12 cellular contexts compared by ENCODE assay signal in genomic region chr2:190563109-190563508, GRCh38. TPM values are rescaled to one million over a fixed set of nuclear protein-coding genes. Genes with fewer than 3 reads are reported as not detected.
A peak's percentile ranks its signal among the peaks of the same experiment; 100 is the strongest.
DNase-seq lines count a peak whose midpoint lies in the region; ATAC-seq, FAIRE-seq and TF ChIP-seq lines count a peak whose summit lies in the region.
"Had no signal": no experiment of that assay in that cellular context is flagged by ENCODE, and none has a peak within 500 bp of the region (broad histone marks: within the 10 kb centered on the region; RNA-seq: fewer than 3 reads in every experiment).

No MANE protein-coding gene starts in this region.

- no peaks in the 10 kb centered on the region for H3F3A ChIP-seq in GM23338 (replicated peaks; ENCODE audit: low read depth)

- H3K36me3 ChIP-seq in GM23338 (ENCODE audit: insufficient read depth), result 0 out of 2 replicates have a peak, but pooled peaks cover 5% of the 10 kb centered on the region
- no peaks in the 10 kb centered on the region for H3K36me3 ChIP-seq in H1 (ENCODE audit: control insufficient read depth in 2 of 4, insufficient read depth in 4 of 4, low read length in 3 of 4)

- FAIRE-seq in H1 (lab: Jason Lieb, UNC), result no peak
- FAIRE-seq in frontal cortex (lab: Jason Lieb, UNC), result no peak

- H3K27ac ChIP-seq in GM23338 (ENCODE audit: low read depth) (no peak overlapping the region), H1 (ENCODE audit: low read depth, low read length) (no peak overlapping the region)

- no peak overlapping the region for H2BK15ac ChIP-seq in H1 (ENCODE audit: low read length)

- no peaks in the 10 kb centered on the region for H3K27me3 Mint-ChIP-seq in GM23338 (ENCODE audit: insufficient read depth, low read depth, poor library complexity)
- no peaks in the 10 kb centered on the region for H3K27me3 Mint-ChIP-seq in T-helper 2 cell treated with Interferon-gamma antibody and Interleukin-4, amounts not matched to agents 5 μg/mL and 100 μg/mL, for 36 hours (ENCODE audit: low read depth)

- H3K9me2 ChIP-seq in GM23338 (ENCODE audit: insufficient read depth), result no peaks in the 10 kb centered on the region

- H3K4me1 ChIP-seq in GM23338 (ENCODE audit: insufficient read depth) (no peaks in the 10 kb centered on the region), H1 (replicated peaks in 1 of 4; ENCODE audit: control insufficient read depth in 3 of 4, insufficient read depth in 4 of 4, low read length in 3 of 4) (peaks cover 0 to 6% (median 4%) of the 10 kb centered on the region in 4 experiments; a peak in 4 of 7 replicates)

- H3K23ac ChIP-seq in H1 (ENCODE audit: insufficient read length), result no peak overlapping the region

- H3K79me1 ChIP-seq in H1 (ENCODE audit: low read depth, low read length), result no peaks in the 10 kb centered on the region

- H3K4me3 Mint-ChIP-seq in GM23338, result no peak overlapping the region
- H3K4me3 Mint-ChIP-seq in T-helper 2 cell treated with Interferon-gamma antibody and Interleukin-4, amounts not matched to agents 5 μg/mL and 100 μg/mL, for 36 hours, result no peak overlapping the region

- H3K4me2 ChIP-seq in GM23338, result no peak overlapping the region
- no peak overlapping the region for H3K4me2 ChIP-seq in H1 (ENCODE audit: insufficient read depth in 1 of 2, low read depth in 2 of 2, low read length in 2 of 2)

- CTCF ChIA-PET in H1 (lab: Charles Lee; ENCODE audit: partially characterized antibody), result interaction anchor here (1.1 to 1.4 kb wide), 3 partner anchors 11 to 118 kb away, joined by 3 to 4 read pairs (median 4); no protein-coding TSS in a partner anchor

- no peaks in the 10 kb centered on the region; a peak in 1 of 4 replicates for H3K9me3 ChIP-seq in H1 (ENCODE audit: insufficient read depth in 2 of 2, low read depth in 1 of 2, low read length in 1 of 2)

- WGBS in H1 (ENCODE audit: extremely low coverage in 1 of 2, insufficient coverage in 1 of 2, insufficient read length in 1 of 2, insufficient replicate concordance in 2 of 2, low coverage in 1 of 2, low lambda C conversion rate in 2 of 2, missing lambda C conversion rate in 1 of 2), 2 experiments, result 77% methylated on average over 8 of the region's 8 CpGs; no CpG with 5 or more reads in 1 of the 2 experiments

- H3K4me3 ChIP-seq in GM23338, result no peak overlapping the region
- no peak overlapping the region for H3K4me3 ChIP-seq in H1 (ENCODE audit: extremely low read depth in 1 of 4, insufficient read depth in 2 of 4, low read depth in 3 of 4, low read length in 4 of 4)
- H3K4me3 ChIP-seq: dorsolateral prefrontal cortex had no signal

- no peak overlapping the region for H2AK5ac ChIP-seq in H1 (ENCODE audit: low read depth, low read length)

- no peak overlapping the region for H3K4ac ChIP-seq in H1 (replicated peaks; ENCODE audit: insufficient read length, low read depth, low read length)

- POLR2A ChIA-PET in H1 (lab: Charles Lee; ENCODE audit: partially characterized antibody), result interaction anchor here (1.0 to 1.3 kb wide), 2 partner anchors 11 to 13 kb away, joined by 3 read pairs; no protein-coding TSS in a partner anchor

- peaks cover 19% of the 10 kb centered on the region for H3K4me1 Mint-ChIP-seq in GM23338
- peaks cover 8% of the 10 kb centered on the region for H3K4me1 Mint-ChIP-seq in T-helper 2 cell treated with Interferon-gamma antibody and Interleukin-4, amounts not matched to agents 5 μg/mL and 100 μg/mL, for 36 hours (ENCODE audit: low read depth)

- DNase-seq in GM23338 (ENCODE audit: low spot score), result no peak
- peak; percentile 58 for DNase-seq in T-helper 2 cell treated with Interferon-gamma antibody and Interleukin-4, amounts not matched to agents 5 μg/mL and 100 μg/mL, for 36 hours (ENCODE audit: low spot score)
- no peak for DNase-seq in H1 (ENCODE audit: low read depth in 1 of 2, low spot score in 2 of 2)
- peak; percentile 22 for DNase-seq in stimulated activated CD8-positive, alpha-beta memory T cell treated with anti-CD3 and anti-CD28 coated beads, Interleukin-12 subunit alpha, Interleukin-12 subunit beta, amount 100 ng/mL, for 1 hour (ENCODE audit: low read depth)
- DNase-seq in posterior vena cava (ENCODE audit: low spot score), result no peak
- DNase-seq in NCI-H526 treated with DMSO at 0.1 percent for 48 hours (lab: John Stamatoyannopoulos, UW), result no peak
- DNase-seq in NOMO-1 treated with DMSO at 0.1 percent for 48 hours (lab: John Stamatoyannopoulos, UW; ENCODE audit: unreplicated experiment), result no peak
- DNase-seq in frontal cortex (ENCODE audit: low spot score in 2 of 2), result no peak
- DNase-seq: activated CD4-positive, CD25-positive, alpha-beta regulatory T cell treated with anti-CD3 and anti-CD28 coated beads, Interleukin-2, amount 50 U/mL, for 72 hours; NCI-H1930 had no signal

- no peaks in the 10 kb centered on the region for H3K79me2 ChIP-seq in GM23338 (replicated peaks; ENCODE audit: insufficient read depth)
- H3K79me2 ChIP-seq in H1 (ENCODE audit: control insufficient read depth in 1 of 2, insufficient read depth in 2 of 2, low read length in 2 of 2), result no peaks in the 10 kb centered on the region

- H3K9ac ChIP-seq in H1 (replicated peaks in 1 of 4; ENCODE audit: extremely low read depth in 1 of 4, low read depth in 3 of 4, low read length in 3 of 4), result no peak overlapping the region

- 0 out of 2 replicates have a peak, but pooled peaks cover 3% of the 10 kb centered on the region for H4K20me1 ChIP-seq in GM23338 (replicated peaks; ENCODE audit: insufficient read depth)
- no peaks in the 10 kb centered on the region for H4K20me1 ChIP-seq in H1 (replicated peaks in 1 of 2; ENCODE audit: control insufficient read depth in 1 of 2, insufficient read depth in 2 of 2, low read length in 2 of 2)

- 0 out of 2 replicates have a peak overlapping the region, but pooled peaks have one; percentile 56 for H3K27ac Mint-ChIP-seq in GM23338
- H3K27ac Mint-ChIP-seq in T-helper 2 cell treated with Interferon-gamma antibody and Interleukin-4, amounts not matched to agents 5 μg/mL and 100 μg/mL, for 36 hours, result no peak overlapping the region

- H2BK5ac ChIP-seq in H1 (ENCODE audit: low read depth, low read length), result no peak overlapping the region

- ATAC-seq in GM23338, result no peak; the same call in 2 of the 3 replicates
- ATAC-seq: Panc1 had no signal

- peak overlapping the region; percentile 41; the same call in 1 of the 2 replicates for H4K8ac ChIP-seq in H1 (ENCODE audit: extremely low read depth, insufficient read depth, low read length)

- no peaks in the 10 kb centered on the region for H3K27me3 ChIP-seq in GM23338 (ENCODE audit: insufficient read depth)
- H3K27me3 ChIP-seq in H1 (replicated peaks in 1 of 4; ENCODE audit: control insufficient read depth in 3 of 4, extremely low read depth in 1 of 4, insufficient read depth in 3 of 4, low read length in 3 of 4), result no peaks in the 10 kb centered on the region
- H3K27me3 ChIP-seq: dorsolateral prefrontal cortex had no signal

- TF ChIP-seq CTCF in GM23338 (conservative IDR thresholded peaks at IDR 0.05; ENCODE audit: low read depth in 2 of 2) (no peak), H1 (IDR thresholded peaks at IDR 0.05; ENCODE audit: control extremely low read depth in 1 of 3, insufficient read depth in 1 of 3, low read depth in 1 of 3, low read length in 3 of 3) (no peak)

- TF ChIP-seq POLR2A in H1 (IDR thresholded peaks at IDR 0.05; ENCODE audit: control extremely low read depth in 1 of 2, low read depth in 2 of 2, low read length in 2 of 2), result no peak

- peaks cover 4% of the 10 kb centered on the region for H3K36me3 Mint-ChIP-seq in GM23338 (ENCODE audit: low read depth)
- H3K36me3 Mint-ChIP-seq in T-helper 2 cell treated with Interferon-gamma antibody and Interleukin-4, amounts not matched to agents 5 μg/mL and 100 μg/mL, for 36 hours (ENCODE audit: low read depth), result peaks cover 9% of the 10 kb centered on the region

- H2AFZ ChIP-seq in GM23338, result no peak overlapping the region
- H2AFZ ChIP-seq in H1 (ENCODE audit: low read length), result no peak overlapping the region

- intact Hi-C loops in posterior vena cava (cut with DNase I), result no loop called here

- TF ChIP-seq EP300 in H1 (IDR thresholded peaks at IDR 0.05; ENCODE audit: borderline replicate concordance in 1 of 2, low read depth in 2 of 2, low read length in 2 of 2), result no peak

- H2BK20ac ChIP-seq in H1 (ENCODE audit: low read length), result no peak overlapping the region

- no peak overlapping the region for H3K18ac ChIP-seq in H1 (ENCODE audit: extremely low read depth, low read length)

- no peak overlapping the region for H4K91ac ChIP-seq in H1 (replicated peaks; ENCODE audit: insufficient read length, low read length)

- no peaks in the 10 kb centered on the region for H3K23me2 ChIP-seq in H1 (ENCODE audit: low read depth, low read length)

- H2BK120ac ChIP-seq in H1 (replicated peaks; ENCODE audit: low read depth, low read length), result no peak overlapping the region

- H4K5ac ChIP-seq in H1 (ENCODE audit: insufficient read length, low read depth, low read length), result peak overlapping the region; percentile 25

- H3K56ac ChIP-seq in H1 (replicated peaks; ENCODE audit: insufficient read length, low read depth, low read length), result no peak overlapping the region

- no peak overlapping the region for H3K14ac ChIP-seq in H1 (ENCODE audit: insufficient read length)

- peaks cover 12% of the 10 kb centered on the region for H3K9me3 Mint-ChIP-seq in GM23338
- H3K9me3 Mint-ChIP-seq in T-helper 2 cell treated with Interferon-gamma antibody and Interleukin-4, amounts not matched to agents 5 μg/mL and 100 μg/mL, for 36 hours, result peaks cover 22% of the 10 kb centered on the region

- no peak for TF ChIP-seq RAD21 in H1 (IDR thresholded peaks at IDR 0.05 in 1 of 2, conservative IDR thresholded peaks at IDR 0.05 in 1 of 2; ENCODE audit: low read depth in 2 of 2, low read length in 2 of 2)

- H2BK12ac ChIP-seq in H1 (ENCODE audit: low read depth, low read length), result no peak overlapping the region

TF ChIP-seq in H1, 55 proteins besides CTCF, POLR2A, EP300 and RAD21 (continues in another document):
- TF ChIP-seq SIX5 (IDR thresholded peaks at IDR 0.05; ENCODE audit: low read depth, low read length), result no peak
- no peak for TF ChIP-seq KDM4A (IDR thresholded peaks at IDR 0.05; ENCODE audit: low read depth, low read length, severe bottlenecking)
- TF ChIP-seq CEBPB (IDR thresholded peaks at IDR 0.05; ENCODE audit: low read depth, low read length), result no peak
- TF ChIP-seq POLR2AphosphoS5 (IDR thresholded peaks at IDR 0.05; ENCODE audit: low read depth, low read length), result no peak

RNA-seq across cellular contexts. Expression of gene NEMP2, which starts 28.6 kb away (rescaled TPM):
- total RNA-seq in GM23338 (2014; rRNA removed; shearing (Covaris generic)), result 4.0 and 7.0 TPM in 2 replicates
- polyA plus RNA-seq in GM23338 (2016; fragmentation: Nextera tagmentation; extraction: Ambion mirVana) (0.99 and 1.2 TPM in 2 replicates), H1 (2011; rRNA removed) (2.0 and 3.1 TPM in 2 replicates)
- total RNA-seq in H1 (2021; fragmentation: NEBNext Ultra II Directional; extraction: Animal tissue kit (Norgen Biotek cat#: 25700)), result 3.6 and 5.3 TPM in 2 replicates
- 3.8 TPM for polyA plus RNA-seq in H1 (2011; cell fraction: cytosol; rRNA removed)
- polyA plus RNA-seq in H1 (2011; cell fraction: nucleus; rRNA removed), result 1.8 TPM
- polyA plus RNA-seq in H1 (2012, experiment 1 of 2), result 2.0 to 3.5 TPM (median 2.8 TPM) in 4 replicates
- 0.24 TPM for polyA plus RNA-seq in H1 (2012, experiment 2 of 2)
- polyA plus RNA-seq in H1 (2013, experiment 1 of 2), result 2.0 TPM
- polyA plus RNA-seq in H1 (2013, experiment 2 of 2), result 2.3 TPM
- 6.6 and 7.6 TPM in 2 replicates for polyA minus RNA-seq in H1 (2011; rRNA and poly(A)+ RNA removed)
- polyA minus RNA-seq in H1 (2011; cell fraction: cytosol; rRNA and poly(A)+ RNA removed), result 3.3 TPM
- 13.8 TPM for polyA minus RNA-seq in H1 (2011; cell fraction: nucleus; rRNA and poly(A)+ RNA removed)
- total RNA-seq in posterior vena cava (1 to 10 TPM; 5.0 to 6.8 TPM), frontal cortex (2.4 TPM)

Comparison
In these comparisons a context has a peak if more than half of its experiments do, and no peak if none do; other contexts are left out.
1. DNase-seq: peak in T-helper 2 cell treated with Interferon-gamma antibody and Interleukin-4, amounts not matched to agents 5 μg/mL and 100 μg/mL, for 36 hours (single experiment) and stimulated activated CD8-positive, alpha-beta memory T cell treated with anti-CD3 and anti-CD28 coated beads, Interleukin-12 subunit alpha, Interleukin-12 subunit beta, amount 100 ng/mL, for 1 hour (single experiment); none in GM23338 (single experiment), H1 (0 of 2), posterior vena cava (single experiment), NCI-H526 treated with DMSO at 0.1 percent for 48 hours (single experiment), NOMO-1 treated with DMSO at 0.1 percent for 48 hours (single experiment) and frontal cortex (0 of 2).